In the genomic region with DNA sequence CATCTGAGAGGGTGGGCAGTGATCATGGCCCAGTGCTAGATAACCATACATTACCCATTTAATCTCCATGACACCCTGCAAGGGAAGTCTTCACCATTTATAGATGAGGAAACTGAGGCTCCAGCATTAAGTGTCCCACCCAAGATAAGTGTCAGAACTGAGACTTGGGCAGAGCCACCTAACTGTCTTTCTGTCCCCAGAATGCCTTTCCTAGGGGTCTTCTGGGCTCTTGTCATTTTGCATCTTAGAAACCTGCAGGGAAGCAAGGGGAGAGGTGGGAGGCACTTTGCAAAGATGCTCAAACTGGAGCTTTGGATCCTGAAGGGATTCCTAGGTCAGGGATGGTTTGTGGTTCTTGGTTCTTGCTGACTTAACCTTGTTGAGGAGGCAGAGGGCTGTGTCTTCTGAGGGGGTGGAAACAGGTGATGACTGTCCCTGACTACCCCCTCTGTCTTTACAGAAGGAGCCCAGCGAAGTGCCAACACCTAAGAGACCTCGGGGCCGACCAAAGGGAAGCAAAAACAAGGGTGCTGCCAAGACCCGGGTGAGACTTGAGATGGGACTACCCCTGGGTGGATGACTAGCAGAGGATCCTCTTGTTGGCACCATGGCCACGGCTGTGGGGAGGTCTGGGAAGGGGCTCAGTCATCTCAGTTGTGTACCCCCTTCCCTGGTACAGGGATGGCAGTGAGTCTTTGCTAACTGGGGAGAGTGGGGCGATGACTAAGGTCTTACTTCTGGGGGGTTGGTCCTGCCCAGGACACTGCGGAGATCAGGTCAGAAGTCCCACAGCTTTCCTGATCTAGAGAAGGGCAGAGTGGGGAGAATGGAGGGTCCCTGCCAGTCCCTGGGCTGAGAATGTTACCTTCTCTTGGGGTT, we compare ENCODE assay signal across 11 cellular contexts. TPM values are rescaled to one million over a fixed set of nuclear protein-coding genes. Genes with fewer than 3 reads are reported as not detected.
A peak's percentile ranks its signal among the peaks of the same experiment; 100 is the strongest.
DNase-seq lines count a peak whose midpoint lies in the region; ATAC-seq lines count a peak whose summit lies in the region.
"Had no signal": no experiment of that assay in that cellular context is flagged by ENCODE, and none has a peak within 500 bp of the region (broad histone marks: within the 10 kb centered on the region; RNA-seq: fewer than 3 reads in every experiment).

No MANE protein-coding gene starts in this region.

- H3K36me3 ChIP-seq in CD4-positive, alpha-beta memory T cell (ENCODE audit: insufficient read depth, low read length), result peaks cover 36% of the 10 kb centered on the region
- peaks cover 52% of the 10 kb centered on the region for H3K36me3 ChIP-seq in H7 (replicated peaks; ENCODE audit: control insufficient read depth, insufficient read depth, low read length)

- peak in 1 of 2 donors; percentile 33 for ATAC-seq in activated naive CD4-positive, alpha-beta T cell treated with anti-CD3 and anti-CD28 coated beads, Interleukin-2, amount 50 U/mL, for 72 hours
- ATAC-seq in naive B cell (ENCODE audit: low read depth in 2 of 2) (no peak), HG03565 (IDR thresholded peaks at IDR 0.05; ENCODE audit: unreplicated experiment) (no peak), left colon (no peak)
- ATAC-seq: esophagus mucosa had no signal

- H3K4me1 Mint-ChIP-seq in CD4-positive, alpha-beta memory T cell, result peaks cover 30 to 75% (median 50%) of the 10 kb centered on the region in 4 donors
- H3K4me1 Mint-ChIP-seq in naive B cell, result peaks cover 26 to 62% (median 61%) of the 10 kb centered on the region in 3 donors

- CTCF ChIA-PET in CD4-positive, alpha-beta memory T cell (lab: Charles Lee; ENCODE audit: partially characterized antibody), result no interaction called here

- no peak overlapping the region for H3K27ac ChIP-seq in CD4-positive, alpha-beta memory T cell (ENCODE audit: low read depth, low read length)

- H3K27ac Mint-ChIP-seq in CD4-positive, alpha-beta memory T cell, result peak overlapping the region; percentile 24 to 86 (median 79)
- H3K27ac Mint-ChIP-seq in activated naive CD4-positive, alpha-beta T cell treated with anti-CD3 and anti-CD28 coated beads, Interleukin-2, amount 50 U/mL, for 72 hours, result peak overlapping the region; percentile 87 to 93
- peak overlapping the region; percentile 42 to 83 (median 70) for H3K27ac Mint-ChIP-seq in naive B cell

- peak overlapping the region in 1 of 8 donors; percentile 30 for H3K4me3 Mint-ChIP-seq in CD4-positive, alpha-beta memory T cell
- peak overlapping the region in 2 of 8 donors; percentile 18 to 52 for H3K4me3 Mint-ChIP-seq in naive B cell

- H3K4me1 ChIP-seq in CD4-positive, alpha-beta memory T cell (ENCODE audit: insufficient read depth, low read length), result peaks cover 64% of the 10 kb centered on the region

- H3K4me3 ChIP-seq in CD4-positive, alpha-beta memory T cell (ENCODE audit: low read length in 2 of 2), result no peak overlapping the region
- H3K4me3 ChIP-seq in H7 (ENCODE audit: insufficient read depth, low read depth, low read length), result no peak overlapping the region

- POLR2A ChIA-PET in CD4-positive, alpha-beta memory T cell (lab: Charles Lee; ENCODE audit: partially characterized antibody), result interaction anchor here (1.0 to 2.4 kb wide), 2 partner anchors 19 kb away, joined by 4 to 11 read pairs; no protein-coding TSS in a partner anchor

- peaks cover 17 to 53% of the 10 kb centered on the region in 2 donors for H3K36me3 Mint-ChIP-seq in CD4-positive, alpha-beta memory T cell
- H3K36me3 Mint-ChIP-seq in activated naive CD4-positive, alpha-beta T cell treated with anti-CD3 and anti-CD28 coated beads, Interleukin-2, amount 50 U/mL, for 72 hours, result peaks cover 33 to 45% of the 10 kb centered on the region in 2 donors
- peaks cover 0 to 4% of the 10 kb centered on the region in 2 donors for H3K36me3 Mint-ChIP-seq in naive B cell

- intact Hi-C loops in CD4-positive, alpha-beta memory T cell (cut with micrococcal nuclease), result loop anchor here (1.0 kb wide), 1 partner anchor 7 kb away; no protein-coding TSS in a partner anchor
- intact Hi-C loops in left colon (cut with DNase I, micrococcal nuclease), result loop anchor here in 1 of 2 donors (10.0 kb wide), 1 partner anchor 172 kb away; no protein-coding TSS in a partner anchor

- H3K9me3 ChIP-seq in CD4-positive, alpha-beta memory T cell (ENCODE audit: control insufficient read depth in 1 of 2, low read length in 2 of 2), result no peaks in the 10 kb centered on the region

- no peaks in the 10 kb centered on the region for H3K27me3 Mint-ChIP-seq in CD4-positive, alpha-beta memory T cell
- H3K27me3 Mint-ChIP-seq in naive B cell, result no peaks in the 10 kb centered on the region

- no peaks in the 10 kb centered on the region for H3K9me3 Mint-ChIP-seq in CD4-positive, alpha-beta memory T cell
- no peaks in the 10 kb centered on the region for H3K9me3 Mint-ChIP-seq in activated naive CD4-positive, alpha-beta T cell treated with anti-CD3 and anti-CD28 coated beads, Interleukin-2, amount 50 U/mL, for 72 hours
- H3K9me3 Mint-ChIP-seq in naive B cell, result no peaks in the 10 kb centered on the region

- DNase-seq in CD4-positive, alpha-beta memory T cell, result no peak
- DNase-seq in H7 (peak; percentile 26), naive B cell (no peak), DMS153 treated with DMSO at 0.1 percent for 48 hours (lab: John Stamatoyannopoulos, UW; ENCODE audit: unreplicated experiment) (no peak), left colon (no peak), GM19240 (ENCODE audit: insufficient read length, low spot score) (no peak)
- no peak for DNase-seq in activated naive CD4-positive, alpha-beta T cell treated with anti-CD3 and anti-CD28 coated beads, Interleukin-2, amount 50 U/mL, for 72 hours (ENCODE audit: low spot score in 2 of 2)
- DNase-seq: NCI-H1092 treated with DMSO at 0.1 percent for 48 hours; stimulated activated CD4-positive, alpha-beta T cell treated with anti-CD3 and anti-CD28 coated beads, Interleukin-12 subunit alpha, Interleukin-12 subunit beta, amount 100 ng/mL, for 4 hours had no signal

- no peaks in the 10 kb centered on the region for H3K27me3 ChIP-seq in CD4-positive, alpha-beta memory T cell (ENCODE audit: insufficient read depth, low read length)
- no peaks in the 10 kb centered on the region for H3K27me3 ChIP-seq in H7 (ENCODE audit: control insufficient read depth, insufficient read depth, low read length)

RNA-seq across cellular contexts. Expression of gene HMGA1, which starts 5.8 kb away (rescaled TPM):
- 10 to 100 TPM; 74.7 to 77.5 TPM for total RNA-seq in CD4-positive, alpha-beta memory T cell
- 10 to 100 TPM; 25.4 to 40.8 TPM for polyA plus RNA-seq in CD4-positive, alpha-beta memory T cell
- total RNA-seq in H7 (2014; rRNA removed; shearing (Covaris generic)), result 1,768 and 1,892 TPM in 2 replicates
- 100 to 1,000 TPM; 524 to 600 TPM for total RNA-seq in activated naive CD4-positive, alpha-beta T cell treated with anti-CD3 and anti-CD28 coated beads, Interleukin-2, amount 50 U/mL, for 72 hours
- 10 to 100 TPM; 17.2 to 38.1 (median 31.2) TPM for polyA plus RNA-seq in naive B cell (ENCODE audit: low read depth in 6 of 6)
- total RNA-seq in left colon, result 100 to 1,000 TPM; 116 to 152 TPM

RNA-seq across cellular contexts. Expression of gene SMIM29, which starts 6.3 kb away (rescaled TPM):
- total RNA-seq in CD4-positive, alpha-beta memory T cell, result 10 to 100 TPM; 29.7 to 30.1 TPM
- 10 to 100 TPM; 51.5 to 66.5 TPM for polyA plus RNA-seq in CD4-positive, alpha-beta memory T cell
- total RNA-seq in H7 (2014; rRNA removed; shearing (Covaris generic)), result 12.4 and 24.5 TPM in 2 replicates
- total RNA-seq in activated naive CD4-positive, alpha-beta T cell treated with anti-CD3 and anti-CD28 coated beads, Interleukin-2, amount 50 U/mL, for 72 hours, result 10 to 100 TPM; 12.8 to 25.1 TPM
- 100 to 1,000 TPM in 3 of 6 donors, 10 to 100 TPM in 3; 91.2 to 127 (median 99.0) TPM for polyA plus RNA-seq in naive B cell (ENCODE audit: low read depth in 6 of 6)
- 10 to 100 TPM in 1 of 2 donors, 1 to 10 TPM in 1; 8.2 to 11.5 TPM for total RNA-seq in left colon
